34 cellular contexts compared by ENCODE assay signal in the genomic region with DNA sequence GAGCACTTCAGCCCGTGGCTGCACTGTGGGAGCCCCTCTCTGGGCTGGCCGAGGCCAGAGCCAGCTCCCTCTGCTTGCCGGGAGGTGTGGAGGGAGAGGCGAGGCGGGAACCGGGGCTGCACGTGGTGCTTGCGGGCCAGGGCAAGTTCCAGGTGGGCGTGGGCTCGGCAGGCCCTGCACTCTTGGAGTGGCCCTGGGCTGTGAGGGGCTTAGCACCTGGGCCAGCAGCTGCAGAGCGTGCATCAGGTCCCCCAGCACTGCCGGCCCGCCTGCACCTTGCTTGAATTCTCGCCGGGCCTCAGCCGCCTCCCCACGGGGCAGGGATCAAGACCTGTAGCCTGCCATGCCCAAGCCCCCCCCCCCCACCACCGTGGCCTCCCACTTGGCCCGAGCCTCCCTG.
"Had no signal": no experiment of that assay in that cellular context is flagged by ENCODE, and none has a peak within 500 bp of the region (broad histone marks: within the 10 kb centered on the region; RNA-seq: fewer than 3 reads in every experiment).

No MANE protein-coding gene starts in this region.

- DNase-seq: Karpas-422, Kasumi-1, MG63, MM.1S, MV-4-11, NCI-H1048, NCI-H1092, NCI-H1092 treated with DMSO at 0.1 percent for 48 hours, NCI-H1105, NCI-H1105 treated with DMSO at 0.1 percent for 48 hours, NCI-H1417, NCI-H1417 treated with DMSO at 0.1 percent for 48 hours, NCI-H1436, NCI-H1436 treated with DMSO at 0.1 percent for 48 hours, NCI-H146, NCI-H1694, NCI-H1694 treated with DMSO at 0.1 percent for 48 hours, NCI-H187, NCI-H187 treated with DMSO at 0.1 percent for 48 hours, NCI-H1930, NCI-H2029, NCI-H2029 treated with DMSO at 0.1 percent for 48 hours, NCI-H2081, NCI-H2081 treated with DMSO at 0.1 percent for 48 hours, NCI-H2107, NCI-H2171, NCI-H2171 treated with DMSO at 0.1 percent for 48 hours, NCI-H2227 treated with DMSO at 0.1 percent for 48 hours, NCI-H226, NCI-H345, NCI-H446, NCI-H446 treated with DMSO at 0.1 percent for 48 hours, NCI-H510A, NCI-H510A treated with DMSO at 0.1 percent for 48 hours had no signal

- H3K4me3 ChIP-seq: MG63 had no signal

- H3K36me3 ChIP-seq: MG63 had no signal

- H3K9me3 ChIP-seq: MG63 had no signal

- H3K27me3 ChIP-seq: MG63 had no signal
